Comparison of ENCODE assay signal across 13 cellular contexts in genomic region chr2:239309398-239310245, GRCh38.
DNase-seq lines count a peak whose midpoint lies in the region; ATAC-seq and FAIRE-seq lines count a peak whose summit lies in the region.
"Had no signal": no experiment of that assay in that cellular context is flagged by ENCODE, and none has a peak within 500 bp of the region (broad histone marks: within the 10 kb centered on the region; RNA-seq: fewer than 3 reads in every experiment).

No MANE protein-coding gene starts in this region.

- peaks cover 8 to 10% of the 10 kb centered on the region in 2 donors for H3K36me3 Mint-ChIP-seq in activated naive CD4-positive, alpha-beta T cell treated with anti-CD3 and anti-CD28 coated beads, Interleukin-2, amount 50 U/mL, for 72 hours

- peaks cover 3 to 4% of the 10 kb centered on the region in 2 donors for H3K9me3 Mint-ChIP-seq in activated naive CD4-positive, alpha-beta T cell treated with anti-CD3 and anti-CD28 coated beads, Interleukin-2, amount 50 U/mL, for 72 hours
- H3K9me3 Mint-ChIP-seq: central memory CD8-positive, alpha-beta T cell had no signal

- ATAC-seq in activated naive CD4-positive, alpha-beta T cell treated with anti-CD3 and anti-CD28 coated beads, Interleukin-2, amount 50 U/mL, for 72 hours, result no peak
- peak; percentile 8 for ATAC-seq in Right ventricle myocardium inferior
- no peak for ATAC-seq in HG03565 (IDR thresholded peaks at IDR 0.05; ENCODE audit: unreplicated experiment)

- peak overlapping the region; percentile 4 to 60 for H3K27ac Mint-ChIP-seq in activated naive CD4-positive, alpha-beta T cell treated with anti-CD3 and anti-CD28 coated beads, Interleukin-2, amount 50 U/mL, for 72 hours
- H3K27ac Mint-ChIP-seq: B cell; stimulated activated naive CD8-positive, alpha-beta T cell treated with anti-CD3 and anti-CD28 coated beads, Interleukin-15, Interleukin-2, amounts not matched to agents 100 ng/mL and 50 ng/mL, for 24 hours had no signal

- no peak for FAIRE-seq in urothelium cell line (lab: Jason Lieb, UNC)

- intact Hi-C loops in Right ventricle myocardium inferior (cut with DNase I), result loop anchor here (5.0 kb wide), 2 partner anchors 62 to 82 kb away; no protein-coding TSS in a partner anchor
- intact Hi-C loops in posterior vena cava (cut with DNase I), result no loop called here

- no peak for DNase-seq in activated naive CD4-positive, alpha-beta T cell treated with anti-CD3 and anti-CD28 coated beads, Interleukin-2, amount 50 U/mL, for 72 hours (ENCODE audit: low spot score in 2 of 2)
- DNase-seq in activated naive CD4-positive, alpha-beta T cell treated with anti-CD3 and anti-CD28 coated beads, Interleukin-2, amount 50 U/mL, for 16 hours, result no peak
- DNase-seq in Right ventricle myocardium inferior (ENCODE audit: missing footprints), result no peak
- peak; percentile 52 for DNase-seq in posterior vena cava (ENCODE audit: low spot score)
- no peak for DNase-seq in NCI-H1105 treated with DMSO at 0.1 percent for 48 hours (lab: John Stamatoyannopoulos, UW)
- DNase-seq in AG20443 (ENCODE audit: low spot score), result no peak
- DNase-seq in urothelium cell line (ENCODE audit: low spot score), result no peak
- DNase-seq: activated CD4-positive, alpha-beta T cell treated with anti-CD3 and anti-CD28 coated beads for 48 hours; PC-9 had no signal
